ENCODE assay signal across 8 cellular contexts in the genomic region with DNA sequence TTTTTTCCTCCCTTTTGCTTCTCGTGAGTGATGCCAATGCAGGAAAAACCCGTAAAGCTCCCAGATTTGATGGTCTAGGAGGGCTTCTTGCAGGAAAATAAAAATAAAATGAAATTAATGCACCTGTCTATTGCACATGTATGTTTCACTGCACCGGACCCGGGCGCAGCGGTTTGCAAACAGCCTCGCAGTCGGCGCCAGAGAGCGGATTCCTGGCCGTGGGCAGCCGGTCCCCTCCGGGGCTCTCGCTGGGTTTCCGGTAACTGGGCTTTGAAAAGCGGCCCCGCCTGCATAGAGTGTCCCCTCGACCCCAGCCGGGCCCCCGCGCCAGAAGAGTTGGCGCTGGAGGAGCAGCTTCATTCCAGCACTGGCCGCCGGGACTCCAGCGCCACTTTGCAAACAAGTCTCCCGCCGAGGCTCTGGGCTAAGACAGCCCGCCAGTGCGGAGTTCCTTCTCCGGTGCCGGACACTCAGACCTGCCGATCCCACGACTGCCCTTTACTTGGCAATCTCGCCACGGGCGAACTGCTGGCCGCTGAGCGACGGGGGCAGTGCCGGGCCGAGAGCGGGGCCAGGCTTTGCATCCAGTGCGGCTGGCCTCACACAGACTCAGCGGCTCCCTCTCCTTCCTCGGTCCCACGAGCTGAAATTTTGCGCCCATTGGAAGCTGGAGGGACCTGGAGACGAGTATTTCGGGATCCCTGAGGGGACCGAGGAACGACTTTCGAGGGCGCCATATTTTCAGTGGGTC. TPM values are rescaled to one million over a fixed set of nuclear protein-coding genes. Genes with fewer than 3 reads are reported as not detected.
DNase-seq lines count a peak whose midpoint lies in the region; ATAC-seq, FAIRE-seq and TF ChIP-seq lines count a peak whose summit lies in the region.

No MANE protein-coding gene starts in this region.

- peak; percentile 42 for ATAC-seq in activated CD4-positive, alpha-beta T cell treated with anti-CD3 and anti-CD28 coated beads for 36 hours
- peak; percentile 15 for ATAC-seq in HG03378 (IDR thresholded peaks at IDR 0.05; ENCODE audit: unreplicated experiment)
- ATAC-seq in T-helper 17 cell = peak; percentile 35
- peak; percentile 37 for ATAC-seq in central memory CD8-positive, alpha-beta T cell (replicated peaks; ENCODE audit: extremely low read depth, poor library complexity, severe bottlenecking)
- no peak for ATAC-seq in HG02884 (IDR thresholded peaks at IDR 0.05; ENCODE audit: unreplicated experiment)

- H3K36me3 ChIP-seq in keratinocyte (ENCODE audit: control insufficient read depth in 2 of 2, extremely low read depth in 1 of 2, insufficient read depth in 2 of 2, low read length in 2 of 2) = no peaks in the 10 kb centered on the region
- H3K36me3 ChIP-seq in smooth muscle cell (ENCODE audit: low read depth) = no peaks in the 10 kb centered on the region

- peak; percentile 59 for DNase-seq in activated CD4-positive, alpha-beta T cell treated with anti-CD3 and anti-CD28 coated beads for 36 hours
- DNase-seq in activated CD4-positive, alpha-beta T cell treated with anti-CD3 and anti-CD28 coated beads for 1 hour = no peak
- DNase-seq in T-helper 17 cell = no peak
- DNase-seq in central memory CD8-positive, alpha-beta T cell (ENCODE audit: low spot score in 2 of 2) = no peak
- DNase-seq in keratinocyte (ENCODE audit: low read depth, low spot score) = no peak
- peak; percentile 32 for DNase-seq in smooth muscle cell (lab: John Stamatoyannopoulos, UW; ENCODE audit: unreplicated experiment)

- peak overlapping the region; percentile 88 for H3K4me3 Mint-ChIP-seq in activated CD4-positive, alpha-beta T cell treated with anti-CD3 and anti-CD28 coated beads for 36 hours
- peak overlapping the region; percentile 93 for H3K4me3 Mint-ChIP-seq in T-helper 17 cell
- peak overlapping the region; percentile 92 for H3K4me3 Mint-ChIP-seq in central memory CD8-positive, alpha-beta T cell

- dilution Hi-C loops in keratinocyte (cut with MboI; ENCODE audit: extremely low pct_ligation_motif_present, low sequenced_read_pairs) = no loop called here

- H4K20me1 ChIP-seq in keratinocyte (ENCODE audit: control insufficient read depth, extremely low read depth, insufficient read depth, low read length) (no peaks in the 10 kb centered on the region), smooth muscle cell (ENCODE audit: low read depth) (no peaks in the 10 kb centered on the region)

- peak overlapping the region; percentile 93 for H2AFZ ChIP-seq in keratinocyte (ENCODE audit: control insufficient read depth, low read length)
- H2AFZ ChIP-seq in smooth muscle cell (ENCODE audit: low read depth) = peak overlapping the region; percentile 96

- peak overlapping the region; percentile 99 to 100 (median 99) for H3K4me3 ChIP-seq in keratinocyte (ENCODE audit: control insufficient read depth in 2 of 3, extremely low read depth in 1 of 3, insufficient read depth in 2 of 3, low read depth in 1 of 3, low read length in 3 of 3)
- H3K4me3 ChIP-seq in smooth muscle cell = peak overlapping the region; percentile 92

- no peak for FAIRE-seq in keratinocyte (lab: Jason Lieb, UNC)

- CTCF ChIA-PET in activated CD4-positive, alpha-beta T cell treated with anti-CD3 and anti-CD28 coated beads for 36 hours (lab: Charles Lee) = interaction anchor here (0.7 to 1.1 kb wide), 2 partner anchors 351 to 352 kb away, joined by 3 read pairs; no protein-coding TSS in a partner anchor

- TF ChIP-seq CTCF in keratinocyte (optimal IDR thresholded peaks at IDR 0.05 in 1 of 3, IDR thresholded peaks at IDR 0.05 in 1 of 3, conservative IDR thresholded peaks at IDR 0.05 in 1 of 3; ENCODE audit: extremely low read depth in 1 of 3, insufficient read depth in 2 of 3, low read length in 3 of 3) = no peak
- TF ChIP-seq CTCF in smooth muscle cell (IDR thresholded peaks at IDR 0.05; ENCODE audit: borderline replicate concordance, insufficient read depth, poor library complexity, severe bottlenecking) = no peak

- H3K9me3 Mint-ChIP-seq in activated CD4-positive, alpha-beta T cell treated with anti-CD3 and anti-CD28 coated beads for 36 hours (ENCODE audit: low read depth) = no peaks in the 10 kb centered on the region
- no peaks in the 10 kb centered on the region for H3K9me3 Mint-ChIP-seq in central memory CD8-positive, alpha-beta T cell

- H3K9me1 ChIP-seq in keratinocyte (ENCODE audit: control insufficient read depth, extremely low read depth, insufficient read depth, low read length) = no peaks in the 10 kb centered on the region

- H3K27me3 ChIP-seq in keratinocyte (ENCODE audit: control insufficient read depth, extremely low read depth, insufficient read depth, low read length) (no peaks in the 10 kb centered on the region), smooth muscle cell (ENCODE audit: low read depth) (no peaks in the 10 kb centered on the region)

- WGBS in smooth muscle cell (ENCODE audit: low lambda C conversion rate) = under 1% methylated on average over 51 of the region's 53 CpGs

- H3K36me3 Mint-ChIP-seq in activated CD4-positive, alpha-beta T cell treated with anti-CD3 and anti-CD28 coated beads for 36 hours (ENCODE audit: low read depth) = no peaks in the 10 kb centered on the region
- no peaks in the 10 kb centered on the region for H3K36me3 Mint-ChIP-seq in T-helper 17 cell (ENCODE audit: low read depth)
- peaks cover 7% of the 10 kb centered on the region for H3K36me3 Mint-ChIP-seq in central memory CD8-positive, alpha-beta T cell (ENCODE audit: insufficient read depth)

- intact Hi-C loops in activated CD4-positive, alpha-beta T cell treated with anti-CD3 and anti-CD28 coated beads for 36 hours (cut with DNase I, micrococcal nuclease) = loop anchor here in 1 of 2 experiments (1.0 to 10.0 kb wide), 6 partner anchors 46 to 657 kb away; partner anchors contain the start of gene VPS13C

- H3K4me2 ChIP-seq in keratinocyte (ENCODE audit: control insufficient read depth, extremely low read depth, insufficient read depth, low read depth, low read length) = peak overlapping the region; percentile 97
- peak overlapping the region; percentile 92 for H3K4me2 ChIP-seq in smooth muscle cell

- H3K27me3 Mint-ChIP-seq in activated CD4-positive, alpha-beta T cell treated with anti-CD3 and anti-CD28 coated beads for 36 hours = peaks cover 17% of the 10 kb centered on the region
- H3K27me3 Mint-ChIP-seq in T-helper 17 cell = peaks cover 15% of the 10 kb centered on the region
- peaks cover 21% of the 10 kb centered on the region for H3K27me3 Mint-ChIP-seq in central memory CD8-positive, alpha-beta T cell

- H3K9me3 ChIP-seq in T-helper 17 cell (ENCODE audit: control insufficient read depth, low read length, poor library complexity, severe bottlenecking) (no peaks in the 10 kb centered on the region), keratinocyte (ENCODE audit: control insufficient read depth, low read depth, low read length) (no peaks in the 10 kb centered on the region), smooth muscle cell (replicated peaks; ENCODE audit: low read depth) (no peaks in the 10 kb centered on the region)

- POLR2A ChIA-PET in activated CD4-positive, alpha-beta T cell treated with anti-CD3 and anti-CD28 coated beads for 36 hours (lab: Charles Lee) = interaction anchor here (0.6 kb wide), 1 partner anchor 28 kb away, joined by 3 read pairs; no protein-coding TSS in a partner anchor

- H3K4me1 Mint-ChIP-seq in activated CD4-positive, alpha-beta T cell treated with anti-CD3 and anti-CD28 coated beads for 36 hours = peaks cover 15% of the 10 kb centered on the region
- peaks cover 14% of the 10 kb centered on the region for H3K4me1 Mint-ChIP-seq in T-helper 17 cell
- H3K4me1 Mint-ChIP-seq in central memory CD8-positive, alpha-beta T cell = peaks cover 20% of the 10 kb centered on the region

- H3K9ac ChIP-seq in keratinocyte (ENCODE audit: control insufficient read depth, extremely low read depth, insufficient read depth, low read length) = peak overlapping the region; percentile 97
- H3K9ac ChIP-seq in smooth muscle cell (ENCODE audit: low read depth) = peak overlapping the region; percentile 44

- H3K79me2 ChIP-seq in keratinocyte (ENCODE audit: control insufficient read depth, insufficient read depth, low read length) (peaks cover 6% of the 10 kb centered on the region), smooth muscle cell (ENCODE audit: low read depth) (peaks cover 45% of the 10 kb centered on the region)

- H3K4me1 ChIP-seq in keratinocyte (ENCODE audit: control insufficient read depth, extremely low read depth, insufficient read depth, low read length) = peaks cover 16% of the 10 kb centered on the region
- peaks cover 5% of the 10 kb centered on the region for H3K4me1 ChIP-seq in smooth muscle cell (ENCODE audit: low read depth)

- peaks cover 7% of the 10 kb centered on the region for H3F3A ChIP-seq in smooth muscle cell (ENCODE audit: low read depth)

- H3K27ac Mint-ChIP-seq in activated CD4-positive, alpha-beta T cell treated with anti-CD3 and anti-CD28 coated beads for 36 hours = peak overlapping the region; percentile 60
- H3K27ac Mint-ChIP-seq in T-helper 17 cell = peak overlapping the region; percentile 85
- H3K27ac Mint-ChIP-seq in central memory CD8-positive, alpha-beta T cell (ENCODE audit: low read depth) = peak overlapping the region; percentile 76

- H3K27ac ChIP-seq in keratinocyte (ENCODE audit: control insufficient read depth, insufficient read depth, low read length) (no peak overlapping the region), smooth muscle cell (ENCODE audit: low read depth) (peak overlapping the region; percentile 10)

RNA-seq across cellular contexts. Expression of gene TLN2, which starts 0.6 kb away (rescaled TPM):
- 1 to 10 TPM; 2.3 to 2.8 TPM for total RNA-seq in activated CD4-positive, alpha-beta T cell treated with anti-CD3 and anti-CD28 coated beads for 36 hours
- total RNA-seq in T-helper 17 cell = under 1 TPM; 0.65 to 0.87 TPM
- 6.4 to 12.1 TPM (median 8.1 TPM) in 3 replicates for polyA plus RNA-seq in keratinocyte
- 1.6 TPM for polyA plus RNA-seq in keratinocyte (2011; ENCODE audit: low read depth)
- polyA plus RNA-seq in keratinocyte (2011; cell fraction: cytosol; rRNA removed) = 6.0 and 8.0 TPM in 2 replicates
- 13.2 and 16.2 TPM in 2 replicates for polyA plus RNA-seq in keratinocyte (2011; cell fraction: nucleus; rRNA removed)
- 1.2 and 9.8 TPM in 2 replicates for polyA plus RNA-seq in keratinocyte (2012; ENCODE audit: low replicate concordance)
- polyA minus RNA-seq in keratinocyte = 20.0 to 28.4 TPM (median 22.8 TPM) in 3 replicates
- 10.6 TPM for polyA minus RNA-seq in keratinocyte (2011; cell fraction: cytosol; rRNA and poly(A)+ RNA removed)
- polyA minus RNA-seq in keratinocyte (2011; cell fraction: nucleus; rRNA and poly(A)+ RNA removed) = 17.5 and 27.5 TPM in 2 replicates
- total RNA-seq in smooth muscle cell = 13.0 and 15.8 TPM in 2 replicates
- 8.1 and 10.4 TPM in 2 replicates for polyA plus RNA-seq in smooth muscle cell

Comparison
In these comparisons a context has a peak if more than half of its experiments do, and no peak if none do; other contexts are left out.
1. DNase-seq: peak in activated CD4-positive, alpha-beta T cell treated with anti-CD3 and anti-CD28 coated beads for 36 hours (single experiment) and smooth muscle cell (single experiment); none in activated CD4-positive, alpha-beta T cell treated with anti-CD3 and anti-CD28 coated beads for 1 hour (single experiment), T-helper 17 cell (0 of 3), central memory CD8-positive, alpha-beta T cell (0 of 2) and keratinocyte (single experiment).
2. Peak in every context shown above with its lines, with median percentiles within 50 percentile points of each other: H3K27ac Mint-ChIP-seq and H3K4me3 Mint-ChIP-seq.